In the genomic region with DNA sequence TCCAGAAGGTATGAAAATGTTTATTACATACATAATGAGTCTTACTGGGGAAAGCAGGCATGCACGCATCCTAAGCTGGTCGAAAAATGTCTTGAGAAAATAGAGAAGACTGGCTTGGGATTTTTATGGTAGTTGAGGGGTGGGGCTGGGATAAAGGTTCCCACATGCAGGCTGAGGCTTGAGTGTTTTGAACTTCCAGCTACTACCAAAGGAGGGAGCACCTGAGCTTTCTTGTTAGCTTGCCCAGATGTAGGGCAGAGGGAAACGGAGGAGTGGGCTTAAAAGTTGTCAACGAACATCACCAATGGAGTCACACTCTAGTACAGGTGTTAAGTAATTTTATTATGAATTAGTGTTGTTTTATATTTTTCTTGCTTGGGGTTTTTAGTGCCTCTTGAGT, we compare ENCODE assay signal across 8 cellular contexts. TPM values are rescaled to one million over a fixed set of nuclear protein-coding genes. Genes with fewer than 3 reads are reported as not detected.
A peak's percentile ranks its signal among the peaks of the same experiment; 100 is the strongest.
DNase-seq lines count a peak whose midpoint lies in the region; ATAC-seq, FAIRE-seq and TF ChIP-seq lines count a peak whose summit lies in the region.

No MANE protein-coding gene starts in this region.

- no peaks in the 10 kb centered on the region for H3K27me3 Mint-ChIP-seq in activated naive CD4-positive, alpha-beta T cell treated with anti-CD3 and anti-CD28 coated beads for 36 hours (ENCODE audit: low read depth)

- 47% methylated on average over 4 of the region's 4 CpGs for WGBS in esophagus muscularis mucosa

- peak; percentile 6 for DNase-seq in activated naive CD4-positive, alpha-beta T cell treated with anti-CD3 and anti-CD28 coated beads for 36 hours
- DNase-seq in activated naive CD4-positive, alpha-beta T cell (lab: John Stamatoyannopoulos, UW), result no peak
- peak; percentile 68 for DNase-seq in Karpas-422
- DNase-seq in cardiac fibroblast (ENCODE audit: low read depth in 2 of 2), result peak in 1 of 2 donors; percentile 33
- DNase-seq in urothelium cell line (ENCODE audit: low spot score), result peak; percentile 29
- DNase-seq in esophagus muscularis mucosa (ENCODE audit: extremely low spot score), result no peak
- DNase-seq in nucleus accumbens (lab: John Stamatoyannopoulos, UW), result no peak

- H2AFZ ChIP-seq in Karpas-422 (ENCODE audit: low read length), result no peak overlapping the region

- no peak for FAIRE-seq in urothelium cell line (lab: Jason Lieb, UNC)

- intact Hi-C loops in activated naive CD4-positive, alpha-beta T cell treated with anti-CD3 and anti-CD28 coated beads for 36 hours (cut with micrococcal nuclease), result loop anchor here (2.0 kb wide), 1 partner anchor 67 kb away; a partner anchor contains a TSS
- intact Hi-C loops in esophagus muscularis mucosa (cut with DNase I), result no loop called here

- TF ChIP-seq CTCF in cardiac fibroblast (IDR thresholded peaks at IDR 0.05; ENCODE audit: low read depth, low read length) (peak; percentile 59), esophagus muscularis mucosa (IDR thresholded peaks at IDR 0.05) (peak in 1 of 3 experiments; percentile 12)

- no peaks in the 10 kb centered on the region for H4K20me1 ChIP-seq in Karpas-422 (ENCODE audit: insufficient read depth, low read depth, low read length)

- H3K27me3 ChIP-seq in Karpas-422 (ENCODE audit: low read length) (no peaks in the 10 kb centered on the region), esophagus muscularis mucosa (no peaks in the 10 kb centered on the region)

- H3K4me1 ChIP-seq in Karpas-422 (ENCODE audit: low read length) (no peaks in the 10 kb centered on the region), esophagus muscularis mucosa (peaks cover 0 to 16% (median 0%) of the 10 kb centered on the region in 4 donors)

- no peaks in the 10 kb centered on the region for H3K9me3 Mint-ChIP-seq in activated naive CD4-positive, alpha-beta T cell treated with anti-CD3 and anti-CD28 coated beads for 36 hours

- H3K9me2 ChIP-seq in Karpas-422 (replicated peaks; ENCODE audit: insufficient read depth, low read length), result no peaks in the 10 kb centered on the region

- H3K79me2 ChIP-seq in Karpas-422 (ENCODE audit: low read length), result no peaks in the 10 kb centered on the region

- H3K27ac ChIP-seq in Karpas-422 (ENCODE audit: low read length) (no peak overlapping the region), esophagus muscularis mucosa (replicated peaks in 1 of 4) (no peak overlapping the region)

- H3K9me3 ChIP-seq in Karpas-422 (ENCODE audit: low read length), result no peaks in the 10 kb centered on the region
- no peaks in the 10 kb centered on the region for H3K9me3 ChIP-seq in esophagus muscularis mucosa

- no peak for TF ChIP-seq EP300 in esophagus muscularis mucosa (IDR thresholded peaks at IDR 0.05)

- H3K4me1 Mint-ChIP-seq in activated naive CD4-positive, alpha-beta T cell treated with anti-CD3 and anti-CD28 coated beads for 36 hours (ENCODE audit: low read depth), result no peaks in the 10 kb centered on the region

- H3K36me3 Mint-ChIP-seq in activated naive CD4-positive, alpha-beta T cell treated with anti-CD3 and anti-CD28 coated beads for 36 hours (ENCODE audit: low read depth), result no peaks in the 10 kb centered on the region

- CTCF ChIA-PET in activated naive CD4-positive, alpha-beta T cell treated with anti-CD3 and anti-CD28 coated beads for 36 hours (lab: Charles Lee), result no interaction called here

- H3K4me3 Mint-ChIP-seq in activated naive CD4-positive, alpha-beta T cell treated with anti-CD3 and anti-CD28 coated beads for 36 hours, result no peak overlapping the region

- ATAC-seq in GM19035 (IDR thresholded peaks at IDR 0.05; ENCODE audit: unreplicated experiment), result no peak

- H3K9ac ChIP-seq in Karpas-422 (ENCODE audit: low read length), result no peak overlapping the region

- no peak overlapping the region for H3K4me3 ChIP-seq in Karpas-422 (ENCODE audit: low read length)
- no peak overlapping the region for H3K4me3 ChIP-seq in cardiac fibroblast (replicated peaks in 1 of 2; ENCODE audit: low read depth in 2 of 2, low read length in 2 of 2)
- H3K4me3 ChIP-seq in esophagus muscularis mucosa, result no peak overlapping the region

- no peak for TF ChIP-seq POLR2A in esophagus muscularis mucosa (IDR thresholded peaks at IDR 0.05; ENCODE audit: low read depth)

- H3K36me3 ChIP-seq in Karpas-422 (ENCODE audit: insufficient read depth, low read length) (no peaks in the 10 kb centered on the region), esophagus muscularis mucosa (no peaks in the 10 kb centered on the region)

- no peak overlapping the region for H3K4me2 ChIP-seq in Karpas-422 (ENCODE audit: low read depth, low read length, poor library complexity, severe bottlenecking)

- H3K27ac Mint-ChIP-seq in activated naive CD4-positive, alpha-beta T cell treated with anti-CD3 and anti-CD28 coated beads for 36 hours, result no peak overlapping the region

RNA-seq across cellular contexts. Expression of a gene that starts 39.6 kb away (rescaled TPM):
- total RNA-seq in activated naive CD4-positive, alpha-beta T cell treated with anti-CD3 and anti-CD28 coated beads for 36 hours, result not detected
- not detected in 2 replicates for total RNA-seq in Karpas-422 (2014; rRNA removed; shearing (Covaris generic); ENCODE audit: low replicate concordance)
- 10 to 100 TPM; 40.7 to 95.3 (median 79.7) TPM for total RNA-seq in esophagus muscularis mucosa

Comparison
In these comparisons a context has a peak if more than half of its experiments do, and no peak if none do; other contexts are left out.
1. DNase-seq: peak in activated naive CD4-positive, alpha-beta T cell treated with anti-CD3 and anti-CD28 coated beads for 36 hours (single experiment), Karpas-422 (single experiment) and urothelium cell line (single experiment); none in activated naive CD4-positive, alpha-beta T cell (0 of 4), esophagus muscularis mucosa (single experiment) and nucleus accumbens (0 of 56).
2. RNA of a gene that starts 39.6 kb away (total RNA-seq): 40.7 to 95.3 TPM in esophagus muscularis mucosa; not detected in activated naive CD4-positive, alpha-beta T cell treated with anti-CD3 and anti-CD28 coated beads for 36 hours and not detected in Karpas-422; every median in the first group is over 10 times any median in the second.